In genomic region chr12:27524839-27525238, GRCh38 we compare ENCODE assay signal across 1 cellular context.
TF ChIP-seq lines count a peak whose summit lies in the region.

No MANE protein-coding gene starts in this region.

TF ChIP-seq in WTC11, 78 proteins besides CTCF, POLR2A, EP300 and RAD21 (continued from another document):
- no peak for TF ChIP-seq IRF2 (CRISPR knock-in tag; IDR thresholded peaks at IDR 0.05; ENCODE audit: borderline replicate concordance, low read depth)
- TF ChIP-seq ZMAT4 (CRISPR knock-in tag; IDR thresholded peaks at IDR 0.05) = no peak
- TF ChIP-seq, protein P1, sequence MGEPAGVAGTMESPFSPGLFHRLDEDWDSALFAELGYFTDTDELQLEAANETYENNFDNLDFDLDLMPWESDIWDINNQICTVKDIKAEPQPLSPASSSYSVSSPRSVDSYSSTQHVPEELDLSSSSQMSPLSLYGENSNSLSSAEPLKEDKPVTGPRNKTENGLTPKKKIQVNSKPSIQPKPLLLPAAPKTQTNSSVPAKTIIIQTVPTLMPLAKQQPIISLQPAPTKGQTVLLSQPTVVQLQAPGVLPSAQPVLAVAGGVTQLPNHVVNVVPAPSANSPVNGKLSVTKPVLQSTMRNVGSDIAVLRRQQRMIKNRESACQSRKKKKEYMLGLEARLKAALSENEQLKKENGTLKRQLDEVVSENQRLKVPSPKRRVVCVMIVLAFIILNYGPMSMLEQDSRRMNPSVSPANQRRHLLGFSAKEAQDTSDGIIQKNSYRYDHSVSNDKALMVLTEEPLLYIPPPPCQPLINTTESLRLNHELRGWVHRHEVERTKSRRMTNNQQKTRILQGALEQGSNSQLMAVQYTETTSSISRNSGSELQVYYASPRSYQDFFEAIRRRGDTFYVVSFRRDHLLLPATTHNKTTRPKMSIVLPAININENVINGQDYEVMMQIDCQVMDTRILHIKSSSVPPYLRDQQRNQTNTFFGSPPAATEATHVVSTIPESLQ (CRISPR knock-in tag; IDR thresholded peaks at IDR 0.05) = no peak
- no peak for TF ChIP-seq PRRX2 (CRISPR knock-in tag; IDR thresholded peaks at IDR 0.05)
- TF ChIP-seq USF1 (CRISPR knock-in tag; IDR thresholded peaks at IDR 0.05) = no peak
